Comparison of ENCODE assay signal across 8 cellular contexts in genomic region chr3:38453914-38454178, GRCh38. TPM values are rescaled to one million over a fixed set of nuclear protein-coding genes. Genes with fewer than 3 reads are reported as not detected.
DNase-seq lines count a peak whose midpoint lies in the region; ATAC-seq, FAIRE-seq and TF ChIP-seq lines count a peak whose summit lies in the region.

No MANE protein-coding gene starts in this region.

- H3K36me3 ChIP-seq in SJSA1: no peaks in the 10 kb centered on the region

- no peak for FAIRE-seq in H54 (lab: Jason Lieb, UNC)

- TF ChIP-seq POLR2A in H54 (IDR thresholded peaks at IDR 0.05; ENCODE audit: low read depth, low read length): no peak

- TF ChIP-seq CTCF in foreskin keratinocyte (conservative IDR thresholded peaks at IDR 0.05): no peak

- H3K4me1 ChIP-seq in SJSA1 (replicated peaks) (peaks cover 13% of the 10 kb centered on the region; the same call in 1 of the 2 replicates), foreskin keratinocyte (no peaks in the 10 kb centered on the region)

- H3K27ac ChIP-seq in SJSA1 (no peak overlapping the region), foreskin keratinocyte (peak overlapping the region; percentile 76), skin epidermis (peak overlapping the region in 20 of 21 experiments; percentile 20 to 89 (median 80))

- H3K27me3 ChIP-seq in SJSA1 (replicated peaks) (no peaks in the 10 kb centered on the region; the same call in 1 of the 2 replicates), foreskin keratinocyte (no peaks in the 10 kb centered on the region)

- ATAC-seq in GM21367 (IDR thresholded peaks at IDR 0.05; ENCODE audit: unreplicated experiment): peak; percentile 8
- ATAC-seq in foreskin keratinocyte: no peak
- ATAC-seq in HG03097 (IDR thresholded peaks at IDR 0.05; ENCODE audit: low FRiP score, unreplicated experiment): no peak
- ATAC-seq in GM18858 (IDR thresholded peaks at IDR 0.05; ENCODE audit: unreplicated experiment): no peak

- H3K9me3 ChIP-seq in SJSA1 (replicated peaks): peaks cover 4% of the 10 kb centered on the region; the same call in 1 of the 2 replicates

- H3K4me3 ChIP-seq in SJSA1 (peak overlapping the region; percentile 90), skin epidermis (peak overlapping the region; percentile 51 to 73 (median 67))

- DNase-seq in SJSA1 (ENCODE audit: low read depth in 1 of 2, low spot score in 2 of 2) (no peak), foreskin keratinocyte (no peak), COLO829 (ENCODE audit: low spot score) (no peak), H54 (ENCODE audit: insufficient read length, low spot score) (no peak)

RNA-seq across cellular contexts. Expression of gene ACVR2B, which starts 0.2 kb away (rescaled TPM):
- 1.1 and 2.2 TPM in 2 replicates for total RNA-seq in SJSA1 (2014; rRNA removed; shearing (Covaris generic))
- total RNA-seq in foreskin keratinocyte: 2.3 and 2.5 TPM in 2 replicates
- 0.66 and 0.87 TPM in 2 replicates for polyA plus RNA-seq in foreskin keratinocyte

RNA-seq across cellular contexts. Expression of gene EXOG, which starts 42.3 kb away (rescaled TPM):
- 9.0 and 11.7 TPM in 2 replicates for total RNA-seq in SJSA1 (2014; rRNA removed; shearing (Covaris generic))
- 9.2 and 9.3 TPM in 2 replicates for total RNA-seq in foreskin keratinocyte
- polyA plus RNA-seq in foreskin keratinocyte: 5.5 and 5.8 TPM in 2 replicates
